Comparison of ENCODE assay signal across 22 cellular contexts in genomic region chr13:112643759-112644459, GRCh38. TPM values are rescaled to one million over a fixed set of nuclear protein-coding genes. Genes with fewer than 3 reads are reported as not detected.
DNase-seq lines count a peak whose midpoint lies in the region; ATAC-seq and TF ChIP-seq lines count a peak whose summit lies in the region.
"Had no signal": no experiment of that assay in that cellular context is flagged by ENCODE, and none has a peak within 500 bp of the region (broad histone marks: within the 10 kb centered on the region; RNA-seq: fewer than 3 reads in every experiment).

No MANE protein-coding gene starts in this region.

- WGBS in aorta, 2 donors: 87% methylated on average over 9 of the region's 9 CpGs

- ATAC-seq in mucosa of descending colon (peak; percentile 44), aorta (ENCODE audit: low FRiP score) (no peak), GM21360 (IDR thresholded peaks at IDR 0.05; ENCODE audit: unreplicated experiment) (no peak), HG03039 (IDR thresholded peaks at IDR 0.05; ENCODE audit: unreplicated experiment) (no peak)
- no peak for ATAC-seq in naive thymus-derived CD8-positive, alpha-beta T cell
- ATAC-seq: activated T-cell treated with anti-CD3 and anti-CD28 coated beads, Interleukin-2, amount 50 U/mL, for 4 hours; GM23338 had no signal

- no peaks in the 10 kb centered on the region for H3K27me3 ChIP-seq in aorta (ENCODE audit: control insufficient read depth in 1 of 2, insufficient read depth in 2 of 2, low read length in 1 of 2)
- H3K27me3 ChIP-seq: sigmoid colon had no signal

- H3K4me1 Mint-ChIP-seq in naive thymus-derived CD8-positive, alpha-beta T cell: peaks cover 0 to 6% (median 3%) of the 10 kb centered on the region in 4 donors

- POLR2A ChIA-PET in naive thymus-derived CD8-positive, alpha-beta T cell (lab: Charles Lee): no interaction called here

- TF ChIP-seq CTCF in mucosa of descending colon (IDR thresholded peaks at IDR 0.05): no peak

- H3K9me3 ChIP-seq in mucosa of descending colon: no peaks in the 10 kb centered on the region
- no peaks in the 10 kb centered on the region for H3K9me3 ChIP-seq in aorta (ENCODE audit: control insufficient read depth, low read length)
- H3K9me3 ChIP-seq: left ventricle myocardium inferior, sigmoid colon, tibial artery had no signal

- intact Hi-C loops in mucosa of descending colon (cut with DNase I, micrococcal nuclease) (no loop called here), aorta (cut with DNase I) (no loop called here)

- H3K36me3 Mint-ChIP-seq in naive thymus-derived CD8-positive, alpha-beta T cell: no peaks in the 10 kb centered on the region
- H3K36me3 Mint-ChIP-seq: CD4-positive, alpha-beta memory T cell had no signal

- DNase-seq in DMS153 treated with DMSO at 0.1 percent for 48 hours (lab: John Stamatoyannopoulos, UW; ENCODE audit: unreplicated experiment): peak; percentile 41
- DNase-seq in NCI-H2029 (lab: John Stamatoyannopoulos, UW): peak; percentile 57
- peak; percentile 57 for DNase-seq in dermis blood vessel endothelial cell
- peak in 1 of 3 donors; percentile 35 for DNase-seq in mucosa of descending colon
- DNase-seq in aorta: no peak
- no peak for DNase-seq in naive thymus-derived CD8-positive, alpha-beta T cell
- DNase-seq: activated CD4-positive, alpha-beta memory T cell treated with anti-CD3 and anti-CD28 coated beads, Interleukin-2, amount 10 ng/mL, durations not matched to agents 7 days and 5 days; activated naive CD4-positive, alpha-beta T cell treated with anti-CD3 and anti-CD28 coated beads for 36 hours; activated T-cell treated with anti-CD3 and anti-CD28 coated beads, Interleukin-2, amount 50 U/mL, for 4 hours; anterior cingulate cortex; CD4-positive, alpha-beta memory T cell; left ventricle myocardium inferior; NCI-H1694 treated with DMSO at 0.1 percent for 48 hours; NCI-H524 treated with DMSO at 0.1 percent for 48 hours; Right ventricle myocardium superior; sigmoid colon; stimulated activated naive CD4-positive, alpha-beta T cell; T-helper 1 cell; tibial artery had no signal

- no peak overlapping the region for H3K4me3 Mint-ChIP-seq in naive thymus-derived CD8-positive, alpha-beta T cell
- H3K4me3 Mint-ChIP-seq: activated CD4-positive, alpha-beta memory T cell treated with anti-CD3 and anti-CD28 coated beads, Interleukin-2, amount 10 ng/mL, durations not matched to agents 7 days and 5 days; activated naive CD4-positive, alpha-beta T cell treated with anti-CD3 and anti-CD28 coated beads for 36 hours; activated T-cell treated with anti-CD3 and anti-CD28 coated beads, Interleukin-2, amount 50 U/mL, for 4 hours; CD4-positive, alpha-beta memory T cell; GM23338 had no signal

- H3K36me3 ChIP-seq in mucosa of descending colon (ENCODE audit: low read depth) (no peaks in the 10 kb centered on the region), aorta (ENCODE audit: control insufficient read depth in 1 of 2, insufficient read depth in 2 of 2, low read length in 1 of 2) (no peaks in the 10 kb centered on the region)
- H3K36me3 ChIP-seq: left ventricle myocardium inferior, sigmoid colon, tibial artery had no signal

- H3K4me3 ChIP-seq in mucosa of descending colon: no peak overlapping the region
- H3K4me3 ChIP-seq in aorta (ENCODE audit: low read length in 2 of 2): no peak overlapping the region
- H3K4me3 ChIP-seq: GM23338, left ventricle myocardium inferior, sigmoid colon, tibial artery had no signal

- H3K27me3 Mint-ChIP-seq in naive thymus-derived CD8-positive, alpha-beta T cell: peaks cover 9 to 22% (median 16%) of the 10 kb centered on the region in 5 donors

- no peak overlapping the region for H3K27ac ChIP-seq in aorta (ENCODE audit: low read depth in 1 of 2, low read length in 2 of 2)
- H3K27ac ChIP-seq: left ventricle myocardium inferior, sigmoid colon, tibial artery had no signal

- H3K27ac Mint-ChIP-seq in naive thymus-derived CD8-positive, alpha-beta T cell: no peak overlapping the region
- H3K27ac Mint-ChIP-seq: activated CD4-positive, alpha-beta memory T cell treated with anti-CD3 and anti-CD28 coated beads, Interleukin-2, amount 10 ng/mL, durations not matched to agents 7 days and 5 days; activated naive CD4-positive, alpha-beta T cell treated with anti-CD3 and anti-CD28 coated beads for 36 hours; GM23338 had no signal

- H3K4me1 ChIP-seq in mucosa of descending colon (ENCODE audit: low read depth) (no peaks in the 10 kb centered on the region), aorta (ENCODE audit: control insufficient read depth in 1 of 2, insufficient read depth in 2 of 2, low read length in 2 of 2) (no peaks in the 10 kb centered on the region)
- H3K4me1 ChIP-seq: tibial artery had no signal

- H3K9me3 Mint-ChIP-seq in naive thymus-derived CD8-positive, alpha-beta T cell: no peaks in the 10 kb centered on the region
- H3K9me3 Mint-ChIP-seq: activated CD4-positive, alpha-beta memory T cell treated with anti-CD3 and anti-CD28 coated beads, Interleukin-2, amount 10 ng/mL, durations not matched to agents 7 days and 5 days; activated naive CD4-positive, alpha-beta T cell treated with anti-CD3 and anti-CD28 coated beads for 36 hours; activated T-cell treated with anti-CD3 and anti-CD28 coated beads, Interleukin-2, amount 50 U/mL, for 4 hours; CD4-positive, alpha-beta memory T cell; GM23338 had no signal

RNA-seq across cellular contexts. Expression of gene ATP11A, which starts 45.9 kb away (rescaled TPM):
- total RNA-seq in dermis blood vessel endothelial cell: 32.0 and 41.7 TPM in 2 replicates
- total RNA-seq in mucosa of descending colon: 10 to 100 TPM; 15.5 to 28.7 (median 19.4) TPM
- 10 to 100 TPM; 45.7 to 68.1 TPM for total RNA-seq in aorta
- 10 to 100 TPM in 1 of 2 donors, 1 to 10 TPM in 1; 3.1 to 11.4 TPM for polyA plus RNA-seq in aorta
- 10 to 100 TPM; 21.5 to 23.9 TPM for total RNA-seq in naive thymus-derived CD8-positive, alpha-beta T cell
- 1 to 10 TPM in 2 of 3 donors, under 1 TPM in 1; 0.76 to 3.1 (median 2.0) TPM for polyA plus RNA-seq in naive thymus-derived CD8-positive, alpha-beta T cell

RNA-seq across cellular contexts. Expression of gene TUBGCP3, which starts 56.0 kb away (rescaled TPM):
- total RNA-seq in dermis blood vessel endothelial cell (29.6 and 35.0 TPM in 2 replicates), mucosa of descending colon (10 to 100 TPM; 27.7 to 44.8 (median 32.7) TPM), aorta (10 to 100 TPM; 34.7 to 45.9 TPM)
- polyA plus RNA-seq in aorta: 10 to 100 TPM in 1 of 2 donors, 1 to 10 TPM in 1; 3.6 to 20.2 TPM
- total RNA-seq in naive thymus-derived CD8-positive, alpha-beta T cell: 10 to 100 TPM; 46.0 to 48.6 TPM
- polyA plus RNA-seq in naive thymus-derived CD8-positive, alpha-beta T cell: 10 to 100 TPM in 2 of 3 donors, 1 to 10 TPM in 1; 8.5 to 14.6 (median 10.6) TPM

Comparison
In these comparisons a context has a peak if more than half of its experiments do, and no peak if none do; other contexts are left out.
1. DNase-seq: peak in DMS153 treated with DMSO at 0.1 percent for 48 hours (single experiment), NCI-H2029 (single experiment) and dermis blood vessel endothelial cell (single experiment); none in aorta (0 of 2) and naive thymus-derived CD8-positive, alpha-beta T cell (0 of 10).